In the genomic region with DNA sequence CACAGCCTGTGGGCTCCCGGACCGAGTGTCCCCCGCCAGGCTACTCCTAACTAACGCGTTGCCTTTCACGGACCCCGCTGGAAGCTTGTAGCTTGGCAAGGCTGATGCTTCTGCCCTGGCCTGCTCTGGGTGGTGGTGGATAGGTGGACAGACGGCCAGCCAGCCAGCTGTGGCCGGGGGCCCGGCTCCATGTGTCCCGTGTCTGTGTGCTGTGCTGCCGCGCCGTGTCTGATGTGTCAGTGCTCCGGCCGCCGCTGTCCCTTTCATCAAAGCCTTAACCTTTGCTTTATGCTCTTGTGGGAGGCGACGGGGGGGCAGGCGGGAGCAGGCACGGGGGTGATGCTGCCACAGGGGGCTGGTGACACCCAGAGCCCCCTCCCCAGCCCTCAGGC, we compare ENCODE assay signal across 22 cellular contexts. TPM values are rescaled to one million over a fixed set of nuclear protein-coding genes. Genes with fewer than 3 reads are reported as not detected.
DNase-seq lines count a peak whose midpoint lies in the region; ATAC-seq and TF ChIP-seq lines count a peak whose summit lies in the region.
"Had no signal": no experiment of that assay in that cellular context is flagged by ENCODE, and none has a peak within 500 bp of the region (broad histone marks: within the 10 kb centered on the region; RNA-seq: fewer than 3 reads in every experiment).

No MANE protein-coding gene starts in this region.

- no peak for TF ChIP-seq RAD21 in HCT116 (IDR thresholded peaks at IDR 0.05; ENCODE audit: low read depth)

- no peak overlapping the region for H3K27ac ChIP-seq in BLaER1 treated with 17β-estradiol and CSF1 and Interleukin-3, amounts not matched to agents 10 nM and 100 nM
- H3K27ac ChIP-seq in HCT116 (ENCODE audit: low read depth, low read length) (no peak overlapping the region; the same call in 1 of the 2 replicates), endodermal cell (ENCODE audit: low read depth, low read length) (peak overlapping the region; percentile 32), ovary (no peak overlapping the region)

- H3K9ac ChIP-seq in BLaER1 treated with 17β-estradiol and CSF1 and Interleukin-3, amounts not matched to agents 10 nM and 100 nM, result no peak overlapping the region
- H3K9ac ChIP-seq in HCT116 (ENCODE audit: low read length), result no peak overlapping the region
- no peak overlapping the region for H3K9ac ChIP-seq in endodermal cell (ENCODE audit: extremely low read depth, low read length, poor library complexity, severe bottlenecking)

- POLR2A ChIA-PET in HCT116 (lab: Charles Lee), result no interaction called here

- no peak for TF ChIP-seq EP300 in ovary (IDR thresholded peaks at IDR 0.05)

- RAD21 ChIA-PET in HCT116 (lab: Charles Lee; ENCODE audit: low non-redundant PET in 1 of 2, low total read pairs in 2 of 2, uncharacterized antibody in 2 of 2, unreplicated experiment in 2 of 2), result no interaction called here

- no peak overlapping the region for H3K27ac Mint-ChIP-seq in endodermal cell
- H3K27ac Mint-ChIP-seq in stimulated activated memory B cell treated with anti-CD40 and anti-IgM and Interleukin-4, amounts not matched to agents 10 μg/mL and 1 μg/mL and 100 μg/mL, for 72 hours, result peak overlapping the region; percentile 79
- H3K27ac Mint-ChIP-seq: CD14-positive monocyte; CD4-positive, alpha-beta memory T cell; GM23338; HFFc6 had no signal

- no peak overlapping the region for H3K4me3 ChIP-seq in BLaER1 treated with 17β-estradiol and CSF1 and Interleukin-3, amounts not matched to agents 10 nM and 100 nM
- H3K4me3 ChIP-seq in HCT116 (replicated peaks in 1 of 2; ENCODE audit: low read depth in 1 of 2, low read length in 2 of 2) (no peak overlapping the region), endodermal cell (ENCODE audit: low read length) (no peak overlapping the region), ovary (no peak overlapping the region)
- H3K4me3 ChIP-seq: GM12878, GM23338 had no signal

- no peak overlapping the region for H3K4me3 Mint-ChIP-seq in endodermal cell
- no peak overlapping the region for H3K4me3 Mint-ChIP-seq in stimulated activated memory B cell treated with anti-CD40 and anti-IgM and Interleukin-4, amounts not matched to agents 10 μg/mL and 1 μg/mL and 100 μg/mL, for 72 hours
- H3K4me3 Mint-ChIP-seq: CD14-positive monocyte; CD4-positive, alpha-beta memory T cell; GM23338; HFFc6; IgD-negative memory B cell had no signal

- ATAC-seq in HCT116, result no peak
- no peak for ATAC-seq in stimulated activated memory B cell treated with anti-CD40 and anti-IgM and Interleukin-4, amounts not matched to agents 10 μg/mL and 1 μg/mL and 100 μg/mL, for 72 hours
- ATAC-seq in GM19351 (IDR thresholded peaks at IDR 0.05; ENCODE audit: unreplicated experiment), result no peak
- ATAC-seq in GM18909 (IDR thresholded peaks at IDR 0.05; ENCODE audit: poor library complexity, unreplicated experiment), result no peak
- ATAC-seq: GM23338 had no signal

- H3K9me3 Mint-ChIP-seq in endodermal cell, result no peaks in the 10 kb centered on the region
- H3K9me3 Mint-ChIP-seq in stimulated activated memory B cell treated with anti-CD40 and anti-IgM and Interleukin-4, amounts not matched to agents 10 μg/mL and 1 μg/mL and 100 μg/mL, for 72 hours, result no peaks in the 10 kb centered on the region
- H3K9me3 Mint-ChIP-seq: CD14-positive monocyte; CD4-positive, alpha-beta memory T cell; GM23338; HFFc6; IgD-negative memory B cell had no signal

- intact Hi-C loops in HCT116 (cut with micrococcal nuclease) (no loop called here), ovary (cut with DNase I) (no loop called here)

- WGBS in endodermal cell (ENCODE audit: insufficient coverage in 1 of 2, insufficient read length in 1 of 2), 2 experiments, result 95 to 97% methylated on average over 10 to 21 of the region's 21 CpGs
- 81 to 86% (median 82%) methylated on average over 21 of the region's 21 CpGs for WGBS in ovary, 3 donors

- no peak overlapping the region for H2AFZ ChIP-seq in HCT116 (ENCODE audit: low read depth, low read length, poor library complexity, severe bottlenecking)
- H2AFZ ChIP-seq: GM23338 had no signal

- H3K4me2 ChIP-seq in BLaER1 treated with 17β-estradiol and CSF1 and Interleukin-3, amounts not matched to agents 10 nM and 100 nM, result peak overlapping the region in 6 of 11 experiments; percentile 85 to 98 (median 92); a peak in 6 of 22 replicates
- no peak overlapping the region for H3K4me2 ChIP-seq in HCT116 (ENCODE audit: low read length)
- H3K4me2 ChIP-seq: GM23338 had no signal

- CTCF ChIA-PET in HCT116 (lab: Charles Lee), result no interaction called here

- no peaks in the 10 kb centered on the region for H3K36me3 Mint-ChIP-seq in endodermal cell (ENCODE audit: low read depth)
- H3K36me3 Mint-ChIP-seq in stimulated activated memory B cell treated with anti-CD40 and anti-IgM and Interleukin-4, amounts not matched to agents 10 μg/mL and 1 μg/mL and 100 μg/mL, for 72 hours, result peaks cover 24% of the 10 kb centered on the region
- H3K36me3 Mint-ChIP-seq: IgD-negative memory B cell had no signal

- no peaks in the 10 kb centered on the region for H3K27me3 ChIP-seq in BLaER1 treated with 17β-estradiol and CSF1 and Interleukin-3, amounts not matched to agents 10 nM and 100 nM
- H3K27me3 ChIP-seq in HCT116 (ENCODE audit: insufficient read depth, low read length) (no peaks in the 10 kb centered on the region), endodermal cell (ENCODE audit: control insufficient read depth, insufficient read depth, low read length, poor library complexity, severe bottlenecking) (no peaks in the 10 kb centered on the region), ovary (no peaks in the 10 kb centered on the region)
- H3K27me3 ChIP-seq: BE2C had no signal

- H3K79me2 ChIP-seq in HCT116 (ENCODE audit: insufficient read depth, low read length), result no peaks in the 10 kb centered on the region

- BruUV-seq in HCT116 (replicated peaks; lab: Mats Ljungman, UMichigan), result TSS peak; percentile 39

- TF ChIP-seq CTCF in HCT116 (IDR thresholded peaks at IDR 0.05 in 2 of 3, conservative IDR thresholded peaks at IDR 0.05 in 1 of 3; ENCODE audit: borderline replicate concordance in 1 of 3, insufficient read depth in 1 of 3, low read depth in 2 of 3, low read length in 2 of 3) (no peak), endodermal cell (conservative IDR thresholded peaks at IDR 0.05) (no peak), ovary (IDR thresholded peaks at IDR 0.05) (no peak)

- peaks cover 0 to 35% (median 15%) of the 10 kb centered on the region in 11 experiments; a peak in 13 of 22 replicates for H3K36me3 ChIP-seq in BLaER1 treated with 17β-estradiol and CSF1 and Interleukin-3, amounts not matched to agents 10 nM and 100 nM
- peaks cover 0 to 5% of the 10 kb centered on the region in 2 experiments; a peak in 1 of 4 replicates for H3K36me3 ChIP-seq in HCT116 (ENCODE audit: control insufficient read depth in 1 of 2, insufficient read depth in 2 of 2, low read length in 2 of 2)
- no peaks in the 10 kb centered on the region for H3K36me3 ChIP-seq in endodermal cell (ENCODE audit: control insufficient read depth, insufficient read depth, low read length)
- H3K36me3 ChIP-seq in ovary, result no peaks in the 10 kb centered on the region

- no peaks in the 10 kb centered on the region for H3K4me1 Mint-ChIP-seq in endodermal cell
- H3K4me1 Mint-ChIP-seq in stimulated activated memory B cell treated with anti-CD40 and anti-IgM and Interleukin-4, amounts not matched to agents 10 μg/mL and 1 μg/mL and 100 μg/mL, for 72 hours, result peaks cover 8% of the 10 kb centered on the region
- H3K4me1 Mint-ChIP-seq: CD14-positive monocyte; CD4-positive, alpha-beta memory T cell; GM23338 had no signal

- H3K9me3 ChIP-seq in BLaER1 treated with 17β-estradiol and CSF1 and Interleukin-3, amounts not matched to agents 10 nM and 100 nM (replicated peaks in 1 of 11), result no peaks in the 10 kb centered on the region
- no peaks in the 10 kb centered on the region for H3K9me3 ChIP-seq in HCT116 (ENCODE audit: control insufficient read depth in 1 of 2, insufficient read depth in 1 of 2, low read depth in 1 of 2, low read length in 2 of 2)
- H3K9me3 ChIP-seq in endodermal cell (ENCODE audit: control insufficient read depth, low read length), result no peaks in the 10 kb centered on the region
- no peaks in the 10 kb centered on the region for H3K9me3 ChIP-seq in ovary
- H3K9me3 ChIP-seq: BE2C had no signal

- DNase-seq in HCT116 (ENCODE audit: low read depth, low spot score), result no peak
- no peak for DNase-seq in endodermal cell
- DNase-seq in ovary, result no peak
- DNase-seq: ACHN; BE2C; CD4-positive, alpha-beta memory T cell; DMS 273 treated with DMSO at 0.1 percent for 48 hours; DMS53; DND-41; EL; HCEC 1CT; HFFc6; KG1 had no signal

- H3K9me2 ChIP-seq in HCT116 (ENCODE audit: insufficient read depth), result no peaks in the 10 kb centered on the region

- TF ChIP-seq POLR2A in HCT116 (IDR thresholded peaks at IDR 0.05; ENCODE audit: borderline replicate concordance, extremely low read depth, insufficient read depth, insufficient read length) (no peak), ovary (IDR thresholded peaks at IDR 0.05) (no peak)

- H3K4me1 ChIP-seq in BLaER1 treated with 17β-estradiol and CSF1 and Interleukin-3, amounts not matched to agents 10 nM and 100 nM, result peaks cover 32 to 71% (median 61%) of the 10 kb centered on the region in 10 experiments
- no peaks in the 10 kb centered on the region; a peak in 1 of 4 replicates for H3K4me1 ChIP-seq in HCT116 (ENCODE audit: control insufficient read depth in 1 of 2, insufficient read depth in 2 of 2, low read length in 2 of 2)
- no peaks in the 10 kb centered on the region for H3K4me1 ChIP-seq in endodermal cell (ENCODE audit: control insufficient read depth, insufficient read depth, low read length)
- H3K4me1 ChIP-seq in ovary (ENCODE audit: insufficient read depth), result no peaks in the 10 kb centered on the region
- H3K4me1 ChIP-seq: BE2C had no signal

- H4K20me1 ChIP-seq in BLaER1 treated with 17β-estradiol and CSF1 and Interleukin-3, amounts not matched to agents 10 nM and 100 nM, result peaks cover 18 to 79% (median 32%) of the 10 kb centered on the region in 11 experiments; a peak in 20 of 22 replicates
- no peaks in the 10 kb centered on the region for H4K20me1 ChIP-seq in HCT116 (ENCODE audit: insufficient read depth)

- H3K27me3 Mint-ChIP-seq in endodermal cell (ENCODE audit: insufficient read depth), result no peaks in the 10 kb centered on the region
- H3K27me3 Mint-ChIP-seq in stimulated activated memory B cell treated with anti-CD40 and anti-IgM and Interleukin-4, amounts not matched to agents 10 μg/mL and 1 μg/mL and 100 μg/mL, for 72 hours, result no peaks in the 10 kb centered on the region
- H3K27me3 Mint-ChIP-seq: CD4-positive, alpha-beta memory T cell; IgD-negative memory B cell had no signal

RNA-seq across cellular contexts. Expression of a gene that starts 5.0 kb away (rescaled TPM):
- not detected for total RNA-seq in HCT116 (2021; ENCODE audit: unreplicated experiment)
- 0.24 and 0.26 TPM in 2 replicates for polyA plus RNA-seq in HCT116 (2012)
- not detected for total RNA-seq in endodermal cell
- 2.2 TPM for polyA plus RNA-seq in endodermal cell (2013, experiment 1 of 2)
- polyA plus RNA-seq in endodermal cell (2013, experiment 2 of 2), result 0.87 TPM
- total RNA-seq in ovary, result 1 to 10 TPM in 1 of 7 donors, under 1 TPM in 6; 0.27 to 1.1 (median 0.36) TPM
- under 1 TPM in 1 of 2 donors, not detected in 1; 0.74 TPM for polyA plus RNA-seq in ovary
- total RNA-seq: CD4-positive, alpha-beta memory T cell; G401; GM12878; GM23338 had no signal
- polyA plus RNA-seq: CD14-positive monocyte; CD4-positive, alpha-beta memory T cell; GM12878; GM23338; IgD-negative memory B cell had no signal

RNA-seq across cellular contexts. Expression of a gene that starts 14.2 kb away (rescaled TPM):
- total RNA-seq in HCT116 (2021; ENCODE audit: unreplicated experiment) (89.3 TPM), endodermal cell (10 to 100 TPM; 82.2 to 82.3 TPM), ovary (10 to 100 TPM; 13.7 to 77.4 (median 60.9) TPM)
- 46.9 and 49.5 TPM in 2 replicates for polyA plus RNA-seq in HCT116 (2012)
- 70.4 TPM for polyA plus RNA-seq in endodermal cell (2013, experiment 1 of 2)
- 56.8 TPM for polyA plus RNA-seq in endodermal cell (2013, experiment 2 of 2)
- 10 to 100 TPM in 1 of 2 donors, 1 to 10 TPM in 1; 5.1 to 34.8 TPM for polyA plus RNA-seq in ovary

RNA-seq across cellular contexts. Expression of a gene that starts 28.8 kb away (rescaled TPM):
- total RNA-seq in HCT116 (2021; ENCODE audit: unreplicated experiment) (67.3 TPM), endodermal cell (10 to 100 TPM; 45.6 to 55.2 TPM), ovary (10 to 100 TPM; 35.6 to 59.7 (median 50.1) TPM)
- polyA plus RNA-seq in HCT116 (2012), result 43.8 and 47.9 TPM in 2 replicates
- 44.3 TPM for polyA plus RNA-seq in endodermal cell (2013, experiment 1 of 2)
- polyA plus RNA-seq in endodermal cell (2013, experiment 2 of 2), result 33.8 TPM
- 10 to 100 TPM in 1 of 2 donors, 1 to 10 TPM in 1; 2.8 to 44.1 TPM for polyA plus RNA-seq in ovary

RNA-seq across cellular contexts. Expression of a gene that starts 29.9 kb away (rescaled TPM):
- total RNA-seq in HCT116 (2021; ENCODE audit: unreplicated experiment) (351 TPM), endodermal cell (100 to 1,000 TPM; 320 to 415 TPM), ovary (100 to 1,000 TPM in 2 of 7 donors, 10 to 100 TPM in 5; 62.8 to 198 (median 82.8) TPM)
- polyA plus RNA-seq in HCT116 (2012), result 240 and 283 TPM in 2 replicates
- polyA plus RNA-seq in endodermal cell (2013, experiment 1 of 2), result 514 TPM
- polyA plus RNA-seq in endodermal cell (2013, experiment 2 of 2), result 506 TPM
- polyA plus RNA-seq in ovary, result 10 to 100 TPM; 79.9 to 80.2 TPM
